ENCODE assay signal across 6 cellular contexts in the genomic region with DNA sequence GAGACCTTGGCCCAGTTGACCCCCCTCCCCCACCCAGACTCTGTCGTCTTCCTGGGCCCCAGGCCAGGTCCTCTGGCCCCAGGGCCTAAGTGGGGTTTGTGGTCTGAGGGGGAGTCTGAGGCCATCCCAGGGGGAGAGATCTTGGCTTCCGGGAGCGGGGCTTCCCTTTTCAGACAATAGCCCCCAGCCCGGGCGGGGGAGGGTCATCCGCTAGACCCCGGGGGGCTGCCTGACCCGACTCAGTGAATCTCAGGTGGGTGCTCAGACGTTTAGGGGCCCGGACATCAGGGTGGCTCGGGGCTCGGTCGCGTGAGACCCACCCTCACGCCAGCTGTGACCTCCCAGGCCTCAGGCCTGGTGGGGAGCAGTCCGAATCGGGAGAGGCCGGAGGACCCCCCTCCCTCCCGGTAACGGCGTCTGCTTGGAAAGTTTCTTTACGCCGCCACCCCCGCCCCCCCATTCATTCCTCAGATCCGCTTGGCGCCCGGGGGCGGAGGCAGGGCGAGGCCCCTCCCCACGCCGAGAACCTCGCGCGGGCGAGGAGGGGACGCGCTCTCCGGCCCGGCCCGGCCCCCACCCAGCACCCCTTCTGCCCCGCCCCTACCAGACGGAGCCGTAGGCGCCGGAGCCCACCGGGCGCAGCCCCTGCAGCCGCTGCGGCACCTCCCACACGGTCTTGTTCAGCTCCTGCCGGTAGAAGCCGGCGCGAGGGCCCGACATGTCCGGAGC. TPM values are rescaled to one million over a fixed set of nuclear protein-coding genes. Genes with fewer than 3 reads are reported as not detected.
DNase-seq lines count a peak whose midpoint lies in the region; ATAC-seq and TF ChIP-seq lines count a peak whose summit lies in the region.

No MANE protein-coding gene starts in this region.

- no TSS peak for BruUV-seq in Panc1 (replicated peaks; lab: Mats Ljungman, UMichigan)

- H3K4me1 ChIP-seq in Panc1 (ENCODE audit: control insufficient read depth, insufficient read depth, low read length) (peaks cover 17% of the 10 kb centered on the region), colonic mucosa (peaks cover 16% of the 10 kb centered on the region)

- H3K9ac ChIP-seq in colonic mucosa (ENCODE audit: low read depth in 2 of 2, low read length in 2 of 2), result no peak overlapping the region

- H3K9me3 ChIP-seq in Panc1 (ENCODE audit: control insufficient read depth, insufficient read depth, low read depth, low read length) (no peaks in the 10 kb centered on the region), colonic mucosa (no peaks in the 10 kb centered on the region)

- POLR2A ChIA-PET in GM10248 (lab: Yijun Ruan, JAX), result no interaction called here
- POLR2A ChIA-PET in Panc1 (lab: Charles Lee), result no interaction called here

- in situ Hi-C loops in Panc1 (cut with HindIII; ENCODE audit: low pct_unique_long_range_greater_than_20kb, low sequenced_read_pairs), result no loop called here

- CTCF ChIA-PET in GM10248 (lab: Yijun Ruan, JAX), result interaction anchor here (1.4 kb wide), 1 partner anchor 256 kb away, joined by 3 read pairs; a partner anchor contains a TSS
- CTCF ChIA-PET in Panc1 (lab: Charles Lee), result no interaction called here

- no peak for TF ChIP-seq CTCF in GM10248 (IDR thresholded peaks at IDR 0.05; ENCODE audit: control extremely low read depth, extremely low read depth, low read depth, missing control alignments)
- TF ChIP-seq CTCF in Panc1 (IDR thresholded peaks at IDR 0.05), result no peak
- TF ChIP-seq CTCF in colonic mucosa (IDR thresholded peaks at IDR 0.05), result no peak

- ATAC-seq in Panc1, result peak; percentile 73
- ATAC-seq in sciatic nerve, result peak; percentile 35
- no peak for ATAC-seq in HG02763 (IDR thresholded peaks at IDR 0.05; ENCODE audit: unreplicated experiment)

- intact Hi-C loops in Panc1 (cut with micrococcal nuclease; ENCODE audit: unreplicated experiment), result loop anchor here (5.0 kb wide), 1 partner anchor 73 kb away; a partner anchor contains a TSS
- intact Hi-C loops in colonic mucosa (cut with DNase I), result no loop called here
- intact Hi-C loops in sciatic nerve (cut with DNase I), result loop anchor here (2.0 kb wide), 1 partner anchor 57 kb away; a partner anchor contains a TSS

- DNase-seq in GM10248 (ENCODE audit: extremely low spot score), result peak; percentile 72
- no peak for DNase-seq in Panc1 (ENCODE audit: low read depth, low spot score)
- DNase-seq in colonic mucosa, result no peak
- no peak for DNase-seq in sciatic nerve (ENCODE audit: low spot score)
- DNase-seq in HuH-7 (ENCODE audit: low spot score), result no peak

- H3K27me3 ChIP-seq in Panc1 (ENCODE audit: control insufficient read depth, insufficient read depth, low read length), result no peaks in the 10 kb centered on the region
- H3K27me3 ChIP-seq in colonic mucosa, result peaks cover 29% of the 10 kb centered on the region

- H3K27ac ChIP-seq in Panc1 (ENCODE audit: low read length) (peak overlapping the region; percentile 86), colonic mucosa (no peak overlapping the region)

- no peaks in the 10 kb centered on the region for H3K36me3 ChIP-seq in Panc1 (ENCODE audit: control insufficient read depth, insufficient read depth, low read length)
- H3K36me3 ChIP-seq in colonic mucosa, result no peaks in the 10 kb centered on the region

- peak overlapping the region; percentile 56 to 65 for H3K4me3 ChIP-seq in Panc1 (ENCODE audit: low read depth in 2 of 2, low read length in 2 of 2)
- peak overlapping the region; percentile 35 for H3K4me3 ChIP-seq in colonic mucosa

RNA-seq across cellular contexts. Expression of a gene that starts 0.4 kb away (rescaled TPM):
- total RNA-seq in Panc1 (2021; ENCODE audit: unreplicated experiment) (77.7 TPM), colonic mucosa (1 to 10 TPM; 1.3 to 1.9 TPM), sciatic nerve (20.4 TPM)
- polyA plus RNA-seq in Panc1 (2012; ENCODE audit: insufficient read length), result 105 TPM

RNA-seq across cellular contexts. Expression of a gene that starts 8.3 kb away (rescaled TPM):
- 74.6 TPM for total RNA-seq in Panc1 (2021; ENCODE audit: unreplicated experiment)
- polyA plus RNA-seq in Panc1 (2012; ENCODE audit: insufficient read length), result 81.1 TPM
- 1 to 10 TPM; 2.0 to 2.6 TPM for total RNA-seq in colonic mucosa
- 17.8 TPM for total RNA-seq in sciatic nerve

RNA-seq across cellular contexts. Expression of a gene that starts 18.7 kb away (rescaled TPM):
- total RNA-seq in Panc1 (2021; ENCODE audit: unreplicated experiment) (71.3 TPM), colonic mucosa (10 to 100 TPM; 40.5 to 59.1 TPM), sciatic nerve (32.4 TPM)
- polyA plus RNA-seq in Panc1 (2012; ENCODE audit: insufficient read length), result 74.6 TPM

RNA-seq across cellular contexts. Expression of a gene that starts 24.9 kb away (rescaled TPM):
- 31.3 TPM for total RNA-seq in Panc1 (2021; ENCODE audit: unreplicated experiment)
- polyA plus RNA-seq in Panc1 (2012; ENCODE audit: insufficient read length), result 31.3 TPM
- total RNA-seq in colonic mucosa, result 10 to 100 TPM; 19.2 to 33.4 TPM
- total RNA-seq in sciatic nerve, result 47.6 TPM

RNA-seq across cellular contexts. Expression of a gene that starts 37.7 kb away (rescaled TPM):
- 227 TPM for total RNA-seq in Panc1 (2021; ENCODE audit: unreplicated experiment)
- 239 TPM for polyA plus RNA-seq in Panc1 (2012; ENCODE audit: insufficient read length)
- 100 to 1,000 TPM; 270 to 339 TPM for total RNA-seq in colonic mucosa
- total RNA-seq in sciatic nerve, result 160 TPM
